ENCODE assay signal across 8 cellular contexts in genomic region chr20:10453241-10453640, GRCh38. TPM values are rescaled to one million over a fixed set of nuclear protein-coding genes. Genes with fewer than 3 reads are reported as not detected.
A peak's percentile ranks its signal among the peaks of the same experiment; 100 is the strongest.
DNase-seq lines count a peak whose midpoint lies in the region; ATAC-seq and TF ChIP-seq lines count a peak whose summit lies in the region.

No MANE protein-coding gene starts in this region.

- no peaks in the 10 kb centered on the region for H3K9me3 ChIP-seq in Peyer's patch
- no peaks in the 10 kb centered on the region for H3K9me3 ChIP-seq in mammary epithelial cell (replicated peaks; ENCODE audit: insufficient read depth, low read length)

- H3K9me3 Mint-ChIP-seq in natural killer cell, result peaks cover 2 to 3% of the 10 kb centered on the region in 2 donors

- no peak overlapping the region for H3K27ac ChIP-seq in Peyer's patch
- no peak overlapping the region for H3K27ac ChIP-seq in mammary epithelial cell (ENCODE audit: insufficient read depth, low read depth, low read length)

- H3K4me3 Mint-ChIP-seq in natural killer cell, result no peak overlapping the region

- WGBS in mammary epithelial cell (ENCODE audit: low coverage, missing lambda C conversion rate), result 79% methylated on average over 5 of the region's 5 CpGs

- H3K36me3 Mint-ChIP-seq in natural killer cell, result no peaks in the 10 kb centered on the region

- H3K27me3 Mint-ChIP-seq in natural killer cell (ENCODE audit: low read depth in 2 of 2), result no peaks in the 10 kb centered on the region

- peaks cover 16 to 17% of the 10 kb centered on the region in 2 donors for H3K4me1 Mint-ChIP-seq in natural killer cell

- CTCF ChIA-PET in mammary epithelial cell (lab: Charles Lee; ENCODE audit: low non-redundant PET), result no interaction called here

- TF ChIP-seq POLR2A in Peyer's patch (IDR thresholded peaks at IDR 0.05), result no peak

- H2AFZ ChIP-seq in mammary epithelial cell (ENCODE audit: low read depth, low read length), result no peak overlapping the region

- H3K4me3 ChIP-seq in Peyer's patch (no peak overlapping the region), mammary epithelial cell (replicated peaks in 1 of 3; ENCODE audit: insufficient read depth in 1 of 3, low read depth in 2 of 3, low read length in 3 of 3) (no peak overlapping the region)

- H3K4me2 ChIP-seq in mammary epithelial cell (ENCODE audit: insufficient read depth, low read depth, low read length), result no peak overlapping the region

- H3K27ac Mint-ChIP-seq in natural killer cell, result peak overlapping the region; percentile 30 to 84

- in situ Hi-C loops in mammary epithelial cell (cut with MboI; ENCODE audit: low sequenced_read_pairs in 2 of 2), result loop anchor here (25.0 kb wide), 3 partner anchors 184 to 1084 kb away; no protein-coding TSS in a partner anchor
- in situ Hi-C loops in ACHN (cut with HindIII; ENCODE audit: low pct_ligation_motif_present, low pct_unique_long_range_greater_than_20kb, low sequenced_read_pairs), result no loop called here

- TF ChIP-seq CTCF in Peyer's patch (IDR thresholded peaks at IDR 0.05) (no peak), natural killer cell (IDR thresholded peaks at IDR 0.05) (no peak), mammary epithelial cell (conservative IDR thresholded peaks at IDR 0.05 in 1 of 2, IDR thresholded peaks at IDR 0.05 in 1 of 2; ENCODE audit: extremely low read depth in 1 of 2, insufficient read depth in 1 of 2, low read depth in 1 of 2, low read length in 2 of 2) (no peak)

- BruUV-seq in mammary epithelial cell (replicated peaks; lab: Mats Ljungman, UMichigan), result no TSS peak

- DNase-seq in Ammon's horn (ENCODE audit: low spot score), result peak; percentile 33
- peak in 2 of 3 donors; percentile 60 to 63 for DNase-seq in Peyer's patch
- no peak for DNase-seq in natural killer cell
- DNase-seq in NCI-H82 treated with DMSO at 0.1 percent for 48 hours (lab: John Stamatoyannopoulos, UW; ENCODE audit: unreplicated experiment), result no peak
- DNase-seq in mammary epithelial cell, result no peak
- no peak for DNase-seq in ACHN

- H3K79me2 ChIP-seq in mammary epithelial cell (ENCODE audit: insufficient read depth, low read length), result peaks cover 25% of the 10 kb centered on the region

- H3K36me3 ChIP-seq in Peyer's patch (no peaks in the 10 kb centered on the region), mammary epithelial cell (ENCODE audit: insufficient read depth, low read length) (no peaks in the 10 kb centered on the region)

- ATAC-seq in GM18909 (IDR thresholded peaks at IDR 0.05; ENCODE audit: poor library complexity, unreplicated experiment) (peak; percentile 94), HG03095 (IDR thresholded peaks at IDR 0.05; ENCODE audit: unreplicated experiment) (peak; percentile 94), natural killer cell (peak in 2 of 3 donors; percentile 54)

- H4K20me1 ChIP-seq in mammary epithelial cell (ENCODE audit: insufficient read depth, low read length), result no peaks in the 10 kb centered on the region

- dilution Hi-C loops in mammary epithelial cell (cut with HindIII; ENCODE audit: low sequenced_read_pairs), result no loop called here

- no peaks in the 10 kb centered on the region for H3K4me1 ChIP-seq in Peyer's patch
- H3K4me1 ChIP-seq in mammary epithelial cell (ENCODE audit: insufficient read depth, low read length), result peaks cover 4% of the 10 kb centered on the region

- no peaks in the 10 kb centered on the region for H3K27me3 ChIP-seq in Peyer's patch
- no peaks in the 10 kb centered on the region for H3K27me3 ChIP-seq in mammary epithelial cell (ENCODE audit: insufficient read depth, low read length)

- intact Hi-C loops in natural killer cell (cut with micrococcal nuclease), result no loop called here
- intact Hi-C loops in mammary epithelial cell (cut with micrococcal nuclease), result no loop called here

- no peak overlapping the region for H3K9ac ChIP-seq in mammary epithelial cell (ENCODE audit: insufficient read depth, low read length)

RNA-seq across cellular contexts. Expression of gene SLX4IP, which starts 18.1 kb away (rescaled TPM):
- 1 to 10 TPM; 6.1 to 9.0 (median 7.9) TPM for total RNA-seq in Peyer's patch
- total RNA-seq in natural killer cell, result 1 to 10 TPM; 2.9 to 5.5 (median 5.2) TPM
- total RNA-seq in mammary epithelial cell, result 1 to 10 TPM; 6.8 to 10.0 TPM
- polyA plus RNA-seq in mammary epithelial cell, result 1.9 TPM
- 6.3 TPM for polyA minus RNA-seq in mammary epithelial cell

RNA-seq across cellular contexts. Expression of gene MKKS, which starts 19.2 kb away (rescaled TPM):
- total RNA-seq in Peyer's patch, result 10 to 100 TPM; 12.4 to 27.5 (median 19.9) TPM
- total RNA-seq in natural killer cell, result 1 to 10 TPM; 3.5 to 6.2 (median 3.6) TPM
- 10 to 100 TPM; 14.0 to 23.4 TPM for total RNA-seq in mammary epithelial cell
- 12.5 TPM for polyA plus RNA-seq in mammary epithelial cell
- polyA minus RNA-seq in mammary epithelial cell, result 6.5 TPM

Comparison
In these comparisons a context has a peak if more than half of its experiments do, and no peak if none do; other contexts are left out.
1. DNase-seq: peak in Ammon's horn (single experiment) and Peyer's patch (2 of 3); none in natural killer cell (single experiment), NCI-H82 treated with DMSO at 0.1 percent for 48 hours (single experiment), mammary epithelial cell (single experiment) and ACHN (single experiment).
2. Peak in every context shown above with its lines, with median percentiles within 50 percentile points of each other: ATAC-seq.